ENCODE assay signal across 13 cellular contexts in the genomic region with DNA sequence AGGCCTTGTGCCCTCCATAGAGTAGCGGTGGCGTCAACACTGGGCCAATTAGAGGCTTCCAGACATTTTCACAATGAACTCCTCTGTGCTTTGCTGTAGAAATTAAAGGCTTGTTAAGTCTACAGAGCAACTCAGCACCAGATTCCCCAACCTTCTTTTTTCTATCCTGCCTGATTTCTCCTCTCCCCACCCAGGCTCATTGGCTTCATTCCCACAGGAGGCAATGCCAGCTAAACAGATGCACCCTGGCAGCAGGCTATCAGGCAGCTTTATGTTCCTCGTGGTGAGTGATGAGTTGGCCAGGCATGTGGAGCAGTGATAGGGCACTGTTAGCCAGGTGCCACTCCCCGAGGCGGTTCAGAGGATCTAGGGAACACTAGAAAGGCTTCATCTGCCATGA. TPM values are rescaled to one million over a fixed set of nuclear protein-coding genes. Genes with fewer than 3 reads are reported as not detected.
DNase-seq lines count a peak whose midpoint lies in the region; ATAC-seq and TF ChIP-seq lines count a peak whose summit lies in the region.
"Had no signal": no experiment of that assay in that cellular context is flagged by ENCODE, and none has a peak within 500 bp of the region (broad histone marks: within the 10 kb centered on the region; RNA-seq: fewer than 3 reads in every experiment).

No MANE protein-coding gene starts in this region.

- ATAC-seq in GM19397 (IDR thresholded peaks at IDR 0.05; ENCODE audit: unreplicated experiment) (no peak), HG02610 (IDR thresholded peaks at IDR 0.05; ENCODE audit: unreplicated experiment) (no peak), left lung (no peak)
- ATAC-seq: lower lobe of right lung had no signal

- DNase-seq in A172 (ENCODE audit: low spot score) = peak; percentile 39
- peak; percentile 68 for DNase-seq in NCI-H1694 treated with DMSO at 0.1 percent for 48 hours (lab: John Stamatoyannopoulos, UW)
- DNase-seq in cerebellar cortex (ENCODE audit: low spot score) = peak; percentile 98
- DNase-seq in mesenchymal stem cell = no peak
- DNase-seq in NCI-H82 treated with DMSO at 0.1 percent for 48 hours (lab: John Stamatoyannopoulos, UW; ENCODE audit: unreplicated experiment) = no peak
- no peak for DNase-seq in left lung
- DNase-seq: activated CD8-positive, alpha-beta memory T cell treated with anti-CD3 and anti-CD28 coated beads, Interleukin-2, amount 50 U/mL, for 4 hours; H9; lower lobe of right lung; T-helper 2 cell had no signal

- peak overlapping the region; percentile 38 for H2AK5ac ChIP-seq in mesenchymal stem cell (ENCODE audit: low read length, severe bottlenecking)

- no peaks in the 10 kb centered on the region for H3K9me3 ChIP-seq in mesenchymal stem cell (ENCODE audit: control insufficient read depth, low read length)
- no peaks in the 10 kb centered on the region for H3K9me3 ChIP-seq in left lung
- H3K9me3 ChIP-seq: lower lobe of right lung had no signal

- no peak overlapping the region for H2AFZ ChIP-seq in mesenchymal stem cell (ENCODE audit: low read depth, low read length)

- H3K23ac ChIP-seq in mesenchymal stem cell (ENCODE audit: low read length in 2 of 2) = no peak overlapping the region

- TF ChIP-seq CTCF in left lung (IDR thresholded peaks at IDR 0.05) = no peak

- no peak overlapping the region for H3K4ac ChIP-seq in mesenchymal stem cell (ENCODE audit: low read depth in 1 of 2, low read length in 2 of 2)

- H2BK120ac ChIP-seq in mesenchymal stem cell (ENCODE audit: low read depth, low read length) = no peak overlapping the region

- H3K9ac ChIP-seq in mesenchymal stem cell (ENCODE audit: low read length) = no peak overlapping the region

- no peak overlapping the region for H2BK5ac ChIP-seq in mesenchymal stem cell (ENCODE audit: low read depth, low read length, poor library complexity, severe bottlenecking)

- no peaks in the 10 kb centered on the region for H3K36me3 ChIP-seq in mesenchymal stem cell (ENCODE audit: control insufficient read depth in 1 of 2, insufficient read depth in 2 of 2, low read depth in 1 of 2, low read length in 2 of 2)
- H3K36me3 ChIP-seq in left lung = no peaks in the 10 kb centered on the region
- H3K36me3 ChIP-seq: lower lobe of right lung had no signal

- intact Hi-C loops in left lung (cut with DNase I) = no loop called here

- H3K18ac ChIP-seq in mesenchymal stem cell (ENCODE audit: low read depth in 1 of 2, low read length in 2 of 2) = no peak overlapping the region

- 93% methylated on average over 5 of the region's 5 CpGs for WGBS in mesenchymal stem cell

- no peak overlapping the region for H4K8ac ChIP-seq in mesenchymal stem cell (ENCODE audit: low read length)

- H2BK15ac ChIP-seq in mesenchymal stem cell (ENCODE audit: low read depth, poor library complexity, severe bottlenecking) = no peak overlapping the region

- H4K91ac ChIP-seq in mesenchymal stem cell (ENCODE audit: low read length) = no peak overlapping the region

- H3K14ac ChIP-seq in mesenchymal stem cell (ENCODE audit: low read length in 2 of 2) = no peak overlapping the region

- H3K27me3 ChIP-seq in mesenchymal stem cell (ENCODE audit: control insufficient read depth in 1 of 2, insufficient read depth in 1 of 2, low read length in 2 of 2) = no peaks in the 10 kb centered on the region
- H3K27me3 ChIP-seq in left lung = no peaks in the 10 kb centered on the region

- peaks cover 21% of the 10 kb centered on the region for H3K79me1 ChIP-seq in mesenchymal stem cell (replicated peaks; ENCODE audit: low read length, poor library complexity, severe bottlenecking)

- H3K4me3 ChIP-seq in mesenchymal stem cell (ENCODE audit: insufficient read depth in 1 of 2, low read depth in 1 of 2, low read length in 2 of 2) (no peak overlapping the region), left lung (no peak overlapping the region)
- H3K4me3 ChIP-seq: lower lobe of right lung had no signal

- H3K4me2 ChIP-seq in mesenchymal stem cell (ENCODE audit: low read length, poor library complexity, severe bottlenecking) = no peak overlapping the region

- H3K27ac ChIP-seq in mesenchymal stem cell (ENCODE audit: low read length, poor library complexity, severe bottlenecking) (no peak overlapping the region), left lung (no peak overlapping the region)
- H3K27ac ChIP-seq: lower lobe of right lung had no signal

- H3K4me1 ChIP-seq in mesenchymal stem cell (ENCODE audit: control insufficient read depth, insufficient read depth, low read depth, low read length) = peaks cover 17% of the 10 kb centered on the region
- H3K4me1 ChIP-seq in left lung = peaks cover 14 to 26% of the 10 kb centered on the region in 2 donors

- no peak overlapping the region for H2BK12ac ChIP-seq in mesenchymal stem cell (ENCODE audit: low read length in 2 of 2)

RNA-seq across cellular contexts. Expression of a gene that starts 4.8 kb away (rescaled TPM):
- 6.2 and 6.9 TPM in 2 replicates for total RNA-seq in A172 (2014; rRNA removed; shearing (Covaris generic))
- polyA plus RNA-seq in mesenchymal stem cell (2013, experiment 1 of 2) = 8.6 TPM
- polyA plus RNA-seq in mesenchymal stem cell (2013, experiment 2 of 2) = 8.7 TPM
- 10 to 100 TPM; 10.9 to 11.1 TPM for total RNA-seq in left lung

RNA-seq across cellular contexts. Expression of a gene that starts 23.2 kb away (rescaled TPM):
- not detected in 2 replicates for total RNA-seq in A172 (2014; rRNA removed; shearing (Covaris generic))
- polyA plus RNA-seq in mesenchymal stem cell (2013, experiment 1 of 2) = 0.41 TPM
- polyA plus RNA-seq in mesenchymal stem cell (2013, experiment 2 of 2) = 0.30 TPM
- total RNA-seq in left lung = 10 to 100 TPM in 1 of 2 donors, 1 to 10 TPM in 1; 6.2 to 15.6 TPM

RNA-seq across cellular contexts. Expression of a gene that starts 29.4 kb away (rescaled TPM):
- not detected in 2 replicates for total RNA-seq in A172 (2014; rRNA removed; shearing (Covaris generic))
- polyA plus RNA-seq in mesenchymal stem cell (2013, experiment 1 of 2) = 0.10 TPM
- not detected for polyA plus RNA-seq in mesenchymal stem cell (2013, experiment 2 of 2)
- 1 to 10 TPM; 3.7 to 4.6 TPM for total RNA-seq in left lung
- total RNA-seq: pulmonary artery endothelial cell had no signal

RNA-seq across cellular contexts. Expression of a gene that starts 30.4 kb away (rescaled TPM):
- total RNA-seq in A172 (2014; rRNA removed; shearing (Covaris generic)) = 0.34 TPM in 1 of 2 replicates, not detected in the other
- 9.0 TPM for polyA plus RNA-seq in mesenchymal stem cell (2013, experiment 1 of 2)
- polyA plus RNA-seq in mesenchymal stem cell (2013, experiment 2 of 2) = 9.8 TPM
- total RNA-seq in left lung = 10 to 100 TPM; 41.5 to 89.2 TPM
- total RNA-seq: H9 had no signal

Comparison
In these comparisons a context has a peak if more than half of its experiments do, and no peak if none do; other contexts are left out.
1. DNase-seq: peak in A172 (single experiment), NCI-H1694 treated with DMSO at 0.1 percent for 48 hours (single experiment) and cerebellar cortex (single experiment); none in mesenchymal stem cell (single experiment), NCI-H82 treated with DMSO at 0.1 percent for 48 hours (single experiment) and left lung (0 of 2).